ENCODE assay signal across 13 cellular contexts in genomic region chr11:58640386-58641023, GRCh38. TPM values are rescaled to one million over a fixed set of nuclear protein-coding genes. Genes with fewer than 3 reads are reported as not detected.
DNase-seq lines count a peak whose midpoint lies in the region; ATAC-seq lines count a peak whose summit lies in the region.
"Had no signal": no experiment of that assay in that cellular context is flagged by ENCODE, and none has a peak within 500 bp of the region (broad histone marks: within the 10 kb centered on the region; RNA-seq: fewer than 3 reads in every experiment).

No MANE protein-coding gene starts in this region.

- peaks cover 20% of the 10 kb centered on the region for H3K4me1 Mint-ChIP-seq in activated naive CD4-positive, alpha-beta T cell treated with anti-CD3 and anti-CD28 coated beads for 36 hours (ENCODE audit: low read depth)
- H3K4me1 Mint-ChIP-seq in T-helper 2 cell treated with Interferon-gamma antibody and Interleukin-4, amounts not matched to agents 5 μg/mL and 100 μg/mL, for 36 hours (ENCODE audit: low read depth), result peaks cover 8% of the 10 kb centered on the region

- DNase-seq in activated naive CD4-positive, alpha-beta T cell treated with anti-CD3 and anti-CD28 coated beads for 36 hours, result peak; percentile 10
- DNase-seq in activated naive CD4-positive, alpha-beta T cell treated with Interleukin-2 at 50 U/mL for 16 hours, result no peak
- peak; percentile 17 for DNase-seq in NAMALWA (ENCODE audit: low spot score)
- DNase-seq in left cardiac atrium, result no peak
- DNase-seq in stimulated activated naive CD8-positive, alpha-beta T cell treated with anti-CD3 and anti-CD28 coated beads, Interleukin-15, Interleukin-2, amounts not matched to agents 100 U/mL and 50 U/mL, for 24 hours, result no peak
- DNase-seq in T-helper 2 cell treated with Interferon-gamma antibody and Interleukin-4, amounts not matched to agents 5 μg/mL and 100 μg/mL, for 36 hours (ENCODE audit: low spot score), result no peak
- DNase-seq: aorta; Karpas-422; NCI-H2107; stimulated activated CD8-positive, alpha-beta memory T cell treated with anti-CD3 and anti-CD28 coated beads, Interleukin-4, amount 100 ng/mL, for 48 hours had no signal

- peaks cover 4% of the 10 kb centered on the region for H3K36me3 Mint-ChIP-seq in activated naive CD4-positive, alpha-beta T cell treated with anti-CD3 and anti-CD28 coated beads for 36 hours (ENCODE audit: low read depth)
- no peaks in the 10 kb centered on the region for H3K36me3 Mint-ChIP-seq in T-helper 2 cell treated with Interferon-gamma antibody and Interleukin-4, amounts not matched to agents 5 μg/mL and 100 μg/mL, for 36 hours (ENCODE audit: low read depth)

- no peak overlapping the region for H3K4me3 Mint-ChIP-seq in activated naive CD4-positive, alpha-beta T cell treated with anti-CD3 and anti-CD28 coated beads for 36 hours
- H3K4me3 Mint-ChIP-seq in T-helper 2 cell treated with Interferon-gamma antibody and Interleukin-4, amounts not matched to agents 5 μg/mL and 100 μg/mL, for 36 hours, result no peak overlapping the region

- H3K27me3 Mint-ChIP-seq in activated naive CD4-positive, alpha-beta T cell treated with anti-CD3 and anti-CD28 coated beads for 36 hours (ENCODE audit: low read depth), result no peaks in the 10 kb centered on the region
- H3K27me3 Mint-ChIP-seq in T-helper 2 cell treated with Interferon-gamma antibody and Interleukin-4, amounts not matched to agents 5 μg/mL and 100 μg/mL, for 36 hours (ENCODE audit: low read depth), result peaks cover 6% of the 10 kb centered on the region

- H3K27ac Mint-ChIP-seq in activated naive CD4-positive, alpha-beta T cell treated with anti-CD3 and anti-CD28 coated beads for 36 hours, result peak overlapping the region; percentile 20
- H3K27ac Mint-ChIP-seq in T-helper 2 cell treated with Interferon-gamma antibody and Interleukin-4, amounts not matched to agents 5 μg/mL and 100 μg/mL, for 36 hours, result no peak overlapping the region

- intact Hi-C loops in activated naive CD4-positive, alpha-beta T cell treated with anti-CD3 and anti-CD28 coated beads for 36 hours (cut with micrococcal nuclease), result no loop called here
- intact Hi-C loops in left cardiac atrium (cut with DNase I), result no loop called here

- H3K9me3 Mint-ChIP-seq in activated naive CD4-positive, alpha-beta T cell treated with anti-CD3 and anti-CD28 coated beads for 36 hours, result peaks cover 2% of the 10 kb centered on the region
- H3K9me3 Mint-ChIP-seq in T-helper 2 cell treated with Interferon-gamma antibody and Interleukin-4, amounts not matched to agents 5 μg/mL and 100 μg/mL, for 36 hours, result no peaks in the 10 kb centered on the region

- ATAC-seq in left cardiac atrium (peak; percentile 77 to 89), GM19467 (IDR thresholded peaks at IDR 0.05; ENCODE audit: unreplicated experiment) (no peak), GM21526 (IDR thresholded peaks at IDR 0.05; ENCODE audit: low FRiP score, unreplicated experiment) (no peak)
- peak; percentile 32 for ATAC-seq in stimulated activated naive CD8-positive, alpha-beta T cell treated with anti-CD3 and anti-CD28 coated beads, Interleukin-15, Interleukin-2, amounts not matched to agents 100 U/mL and 50 U/mL, for 24 hours
- ATAC-seq: gastroesophageal sphincter had no signal

- CTCF ChIA-PET in activated naive CD4-positive, alpha-beta T cell treated with anti-CD3 and anti-CD28 coated beads for 36 hours (lab: Charles Lee), result interaction anchor here (0.9 to 4.6 kb wide), 7 partner anchors 11 to 149 kb away, joined by 3 to 39 read pairs (median 4); no protein-coding TSS in a partner anchor

RNA-seq across cellular contexts. Expression of gene CNTF, which starts 18.0 kb away (rescaled TPM):
- total RNA-seq in activated naive CD4-positive, alpha-beta T cell treated with anti-CD3 and anti-CD28 coated beads for 36 hours, result 1 to 10 TPM in 1 of 2 experiments, under 1 TPM in 1; 0.77 to 1.1 TPM
- 1 to 10 TPM; 1.2 to 1.5 TPM for total RNA-seq in left cardiac atrium

Comparison
In these comparisons a context has a peak if more than half of its experiments do, and no peak if none do; other contexts are left out.
1. DNase-seq: peak in activated naive CD4-positive, alpha-beta T cell treated with anti-CD3 and anti-CD28 coated beads for 36 hours (single experiment) and NAMALWA (single experiment); none in activated naive CD4-positive, alpha-beta T cell treated with Interleukin-2 at 50 U/mL for 16 hours (single experiment), left cardiac atrium (single experiment), stimulated activated naive CD8-positive, alpha-beta T cell treated with anti-CD3 and anti-CD28 coated beads, Interleukin-15, Interleukin-2, amounts not matched to agents 100 U/mL and 50 U/mL, for 24 hours (single experiment) and T-helper 2 cell treated with Interferon-gamma antibody and Interleukin-4, amounts not matched to agents 5 μg/mL and 100 μg/mL, for 36 hours (single experiment).
2. ATAC-seq: peak in left cardiac atrium (2 of 2) and stimulated activated naive CD8-positive, alpha-beta T cell treated with anti-CD3 and anti-CD28 coated beads, Interleukin-15, Interleukin-2, amounts not matched to agents 100 U/mL and 50 U/mL, for 24 hours (single experiment); none in GM19467 (single experiment) and GM21526 (single experiment).